In the genomic region with DNA sequence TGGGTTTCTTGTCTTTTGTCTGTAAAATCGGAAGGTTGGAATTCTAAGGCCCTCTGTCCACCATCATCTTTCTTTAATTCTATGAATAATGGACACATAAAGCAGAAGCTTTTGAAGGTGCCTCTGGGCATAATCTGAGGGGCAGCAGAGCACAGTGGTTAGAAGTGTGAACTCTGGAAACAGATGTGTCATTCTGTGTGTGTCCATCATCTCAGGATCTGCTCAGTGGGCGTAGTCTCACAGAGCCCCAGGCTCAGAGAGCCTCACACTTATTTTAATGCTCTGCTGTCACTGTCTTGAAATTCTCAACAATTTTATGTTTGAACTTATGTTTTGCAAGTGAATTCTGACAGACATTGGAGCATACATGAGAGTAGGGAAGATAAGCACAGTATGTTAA, we compare ENCODE assay signal across 13 cellular contexts. TPM values are rescaled to one million over a fixed set of nuclear protein-coding genes. Genes with fewer than 3 reads are reported as not detected.
DNase-seq lines count a peak whose midpoint lies in the region; ATAC-seq and TF ChIP-seq lines count a peak whose summit lies in the region.
"Had no signal": no experiment of that assay in that cellular context is flagged by ENCODE, and none has a peak within 500 bp of the region (broad histone marks: within the 10 kb centered on the region; RNA-seq: fewer than 3 reads in every experiment).

No MANE protein-coding gene starts in this region.

- H3K27ac Mint-ChIP-seq in activated CD8-positive, alpha-beta T cell treated with anti-CD3 and anti-CD28 coated beads for 36 hours, result no peak overlapping the region
- H3K27ac Mint-ChIP-seq in activated CD8-positive, alpha-beta T cell treated with anti-CD3 and anti-CD28 coated beads, Interleukin-2, amount 10 ng/mL, durations not matched to agents 7 days and 5 days, result no peak overlapping the region
- peak overlapping the region; percentile 71 for H3K27ac Mint-ChIP-seq in activated CD4-positive, alpha-beta memory T cell treated with anti-CD3 and anti-CD28 coated beads for 36 hours
- H3K27ac Mint-ChIP-seq: CD8-positive, alpha-beta memory T cell had no signal

- H3K36me3 Mint-ChIP-seq in activated CD8-positive, alpha-beta T cell treated with anti-CD3 and anti-CD28 coated beads for 36 hours (ENCODE audit: low read depth), result no peaks in the 10 kb centered on the region
- no peaks in the 10 kb centered on the region for H3K36me3 Mint-ChIP-seq in activated CD8-positive, alpha-beta T cell treated with anti-CD3 and anti-CD28 coated beads, Interleukin-2, amount 10 ng/mL, durations not matched to agents 7 days and 5 days (ENCODE audit: low read depth)
- no peaks in the 10 kb centered on the region for H3K36me3 Mint-ChIP-seq in activated CD4-positive, alpha-beta memory T cell treated with anti-CD3 and anti-CD28 coated beads for 36 hours
- H3K36me3 Mint-ChIP-seq: CD8-positive, alpha-beta memory T cell had no signal

- CTCF ChIA-PET in activated CD8-positive, alpha-beta T cell treated with anti-CD3 and anti-CD28 coated beads for 36 hours (lab: Charles Lee), result interaction anchor here (1.5 to 3.3 kb wide), 2 partner anchors 12 to 42 kb away, joined by 3 to 14 read pairs; no protein-coding TSS in a partner anchor
- CTCF ChIA-PET in activated CD8-positive, alpha-beta T cell treated with anti-CD3 and anti-CD28 coated beads, Interleukin-2, amount 10 ng/mL, durations not matched to agents 7 days and 5 days (lab: Charles Lee), result no interaction called here
- CTCF ChIA-PET in activated CD4-positive, alpha-beta memory T cell treated with anti-CD3 and anti-CD28 coated beads for 36 hours (lab: Charles Lee), result interaction anchor here (4.4 kb wide), 1 partner anchor 11 kb away, joined by 46 read pairs; no protein-coding TSS in a partner anchor

- no peak for TF ChIP-seq CTCF in activated CD8-positive, alpha-beta T cell treated with anti-CD3 and anti-CD28 coated beads for 36 hours (IDR thresholded peaks at IDR 0.05)

- intact Hi-C loops in activated CD8-positive, alpha-beta T cell treated with anti-CD3 and anti-CD28 coated beads for 36 hours (cut with micrococcal nuclease), result loop anchor here (5.0 to 10.0 kb wide), 2 partner anchors 140 to 812 kb away; no protein-coding TSS in a partner anchor
- intact Hi-C loops in activated CD4-positive, alpha-beta memory T cell treated with anti-CD3 and anti-CD28 coated beads for 36 hours (cut with micrococcal nuclease), result loop anchor here (1.0 to 10.0 kb wide), 6 partner anchors 15 to 357 kb away; a partner anchor contains a TSS

- H3K4me1 Mint-ChIP-seq in activated CD8-positive, alpha-beta T cell treated with anti-CD3 and anti-CD28 coated beads for 36 hours (ENCODE audit: low read depth), result peaks cover 2% of the 10 kb centered on the region
- H3K4me1 Mint-ChIP-seq in activated CD8-positive, alpha-beta T cell treated with anti-CD3 and anti-CD28 coated beads, Interleukin-2, amount 10 ng/mL, durations not matched to agents 7 days and 5 days (ENCODE audit: low read depth), result peaks cover 3% of the 10 kb centered on the region
- peaks cover 10% of the 10 kb centered on the region for H3K4me1 Mint-ChIP-seq in activated CD4-positive, alpha-beta memory T cell treated with anti-CD3 and anti-CD28 coated beads for 36 hours (ENCODE audit: low read depth)
- H3K4me1 Mint-ChIP-seq: CD8-positive, alpha-beta memory T cell had no signal

- POLR2A ChIA-PET in activated CD8-positive, alpha-beta T cell treated with anti-CD3 and anti-CD28 coated beads for 36 hours (lab: Charles Lee), result no interaction called here
- POLR2A ChIA-PET in activated CD8-positive, alpha-beta T cell treated with anti-CD3 and anti-CD28 coated beads, Interleukin-2, amount 10 ng/mL, durations not matched to agents 7 days and 5 days (lab: Charles Lee), result no interaction called here
- POLR2A ChIA-PET in activated CD4-positive, alpha-beta memory T cell treated with anti-CD3 and anti-CD28 coated beads for 36 hours (lab: Charles Lee), result no interaction called here

- ATAC-seq in activated CD8-positive, alpha-beta T cell treated with anti-CD3 and anti-CD28 coated beads for 36 hours, result peak; percentile 49
- no peak for ATAC-seq in activated CD8-positive, alpha-beta T cell treated with anti-CD3 and anti-CD28 coated beads, Interleukin-2, amount 10 ng/mL, durations not matched to agents 7 days and 5 days
- peak; percentile 48 for ATAC-seq in stimulated activated naive CD8-positive, alpha-beta T cell treated with anti-CD3 and anti-CD28 coated beads, Interleukin-15, Interleukin-2, amounts not matched to agents 100 U/mL and 50 U/mL, for 24 hours

- DNase-seq in activated CD8-positive, alpha-beta T cell treated with anti-CD3 and anti-CD28 coated beads for 36 hours, result no peak
- no peak for DNase-seq in activated CD8-positive, alpha-beta T cell treated with anti-CD3 and anti-CD28 coated beads, Interleukin-2, amount 10 ng/mL, durations not matched to agents 7 days and 5 days
- DNase-seq in activated CD4-positive, alpha-beta memory T cell treated with anti-CD3 and anti-CD28 coated beads for 36 hours, result peak; percentile 12
- DNase-seq in epithelial cell of prostate (ENCODE audit: low read depth, low spot score) (no peak), DMS114 treated with DMSO at 0.1 percent for 48 hours (lab: John Stamatoyannopoulos, UW; ENCODE audit: unreplicated experiment) (no peak), NCI-H2029 (lab: John Stamatoyannopoulos, UW) (no peak)
- no peak for DNase-seq in stimulated activated naive CD8-positive, alpha-beta T cell treated with anti-CD3 and anti-CD28 coated beads, Interleukin-15, Interleukin-2, amounts not matched to agents 100 U/mL and 50 U/mL, for 24 hours
- DNase-seq in stimulated activated CD4-positive, alpha-beta T cell treated with anti-CD3 and anti-CD28 coated beads, Interleukin-4, amount 100 ng/mL, for 1 hour, result no peak
- DNase-seq: 8988T; AML-193; Caco-2; CD8-positive, alpha-beta memory T cell had no signal

- peak overlapping the region; percentile 56 for H3K27ac ChIP-seq in epithelial cell of prostate
- H3K27ac ChIP-seq: BLaER1 had no signal

- no peaks in the 10 kb centered on the region for H3K9me3 Mint-ChIP-seq in activated CD8-positive, alpha-beta T cell treated with anti-CD3 and anti-CD28 coated beads for 36 hours
- H3K9me3 Mint-ChIP-seq in activated CD8-positive, alpha-beta T cell treated with anti-CD3 and anti-CD28 coated beads, Interleukin-2, amount 10 ng/mL, durations not matched to agents 7 days and 5 days (ENCODE audit: insufficient read depth), result no peaks in the 10 kb centered on the region
- H3K9me3 Mint-ChIP-seq in activated CD4-positive, alpha-beta memory T cell treated with anti-CD3 and anti-CD28 coated beads for 36 hours, result no peaks in the 10 kb centered on the region
- H3K9me3 Mint-ChIP-seq: CD8-positive, alpha-beta memory T cell had no signal

- peaks cover 34% of the 10 kb centered on the region for H3K27me3 Mint-ChIP-seq in activated CD8-positive, alpha-beta T cell treated with anti-CD3 and anti-CD28 coated beads for 36 hours
- peaks cover 41% of the 10 kb centered on the region for H3K27me3 Mint-ChIP-seq in activated CD8-positive, alpha-beta T cell treated with anti-CD3 and anti-CD28 coated beads, Interleukin-2, amount 10 ng/mL, durations not matched to agents 7 days and 5 days (ENCODE audit: low read depth)
- peaks cover 33% of the 10 kb centered on the region for H3K27me3 Mint-ChIP-seq in activated CD4-positive, alpha-beta memory T cell treated with anti-CD3 and anti-CD28 coated beads for 36 hours

- no peak overlapping the region for H3K4me3 Mint-ChIP-seq in activated CD8-positive, alpha-beta T cell treated with anti-CD3 and anti-CD28 coated beads for 36 hours
- no peak overlapping the region for H3K4me3 Mint-ChIP-seq in activated CD8-positive, alpha-beta T cell treated with anti-CD3 and anti-CD28 coated beads, Interleukin-2, amount 10 ng/mL, durations not matched to agents 7 days and 5 days
- no peak overlapping the region for H3K4me3 Mint-ChIP-seq in activated CD4-positive, alpha-beta memory T cell treated with anti-CD3 and anti-CD28 coated beads for 36 hours
- H3K4me3 Mint-ChIP-seq: CD8-positive, alpha-beta memory T cell had no signal

RNA-seq across cellular contexts. Expression of a gene that starts 31.0 kb away (rescaled TPM):
- 10 to 100 TPM; 24.5 to 25.4 TPM for total RNA-seq in activated CD8-positive, alpha-beta T cell treated with anti-CD3 and anti-CD28 coated beads for 36 hours
- total RNA-seq in activated CD8-positive, alpha-beta T cell treated with anti-CD3 and anti-CD28 coated beads, Interleukin-2, amount 10 ng/mL, durations not matched to agents 7 days and 5 days, result 10 to 100 TPM; 31.7 to 34.3 TPM
- total RNA-seq in activated CD4-positive, alpha-beta memory T cell treated with anti-CD3 and anti-CD28 coated beads for 36 hours, result 10 to 100 TPM; 24.9 to 27.3 TPM

RNA-seq across cellular contexts. Expression of a gene that starts 43.4 kb away (rescaled TPM):
- 100 to 1,000 TPM in 1 of 2 experiments, 10 to 100 TPM in 1; 87.2 to 104 TPM for total RNA-seq in activated CD8-positive, alpha-beta T cell treated with anti-CD3 and anti-CD28 coated beads for 36 hours
- 10 to 100 TPM; 30.1 to 32.6 TPM for total RNA-seq in activated CD8-positive, alpha-beta T cell treated with anti-CD3 and anti-CD28 coated beads, Interleukin-2, amount 10 ng/mL, durations not matched to agents 7 days and 5 days
- 10 to 100 TPM; 35.0 to 40.2 TPM for total RNA-seq in activated CD4-positive, alpha-beta memory T cell treated with anti-CD3 and anti-CD28 coated beads for 36 hours
